18 cellular contexts compared by ENCODE assay signal in the genomic region with DNA sequence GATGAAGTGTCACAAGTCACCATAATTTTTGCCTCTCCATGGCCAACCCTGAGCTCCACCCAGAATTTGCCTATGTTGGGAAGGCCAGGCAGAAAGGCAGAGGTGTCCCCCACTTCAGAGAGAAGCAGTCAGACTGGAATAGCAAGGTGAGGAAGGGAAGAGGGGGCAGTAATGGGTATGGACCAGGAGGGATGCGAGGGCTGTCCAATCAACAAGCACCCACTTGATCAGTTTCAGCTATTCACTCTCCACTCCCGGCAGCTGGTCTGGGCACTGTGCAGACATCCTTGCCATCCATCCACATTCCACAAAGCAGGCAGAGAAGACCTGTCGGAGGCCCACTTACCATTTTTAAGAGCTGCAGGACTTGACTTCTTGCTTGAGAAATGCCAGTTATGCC. TPM values are rescaled to one million over a fixed set of nuclear protein-coding genes. Genes with fewer than 3 reads are reported as not detected.
A peak's percentile ranks its signal among the peaks of the same experiment; 100 is the strongest.
DNase-seq lines count a peak whose midpoint lies in the region; ATAC-seq, FAIRE-seq and TF ChIP-seq lines count a peak whose summit lies in the region.
"Had no signal": no experiment of that assay in that cellular context is flagged by ENCODE, and none has a peak within 500 bp of the region (broad histone marks: within the 10 kb centered on the region; RNA-seq: fewer than 3 reads in every experiment).

No MANE protein-coding gene starts in this region.

- no peak overlapping the region for H3K23ac ChIP-seq in H1 (ENCODE audit: insufficient read length)

- DNase-seq in NCI-H748 (lab: John Stamatoyannopoulos, UW; ENCODE audit: unreplicated experiment), result peak; percentile 36
- no peak for DNase-seq in NCI-H748 treated with DMSO at 0.1 percent for 48 hours (lab: John Stamatoyannopoulos, UW)
- peak; percentile 79 for DNase-seq in NCI-H510A (lab: John Stamatoyannopoulos, UW)
- no peak for DNase-seq in H1 (ENCODE audit: low read depth in 1 of 2, low spot score in 2 of 2)
- DNase-seq in A673 (ENCODE audit: low spot score), result no peak
- no peak for DNase-seq in CD8-positive, alpha-beta T cell
- no peak for DNase-seq in NCI-H1436 treated with DMSO at 0.1 percent for 48 hours (lab: John Stamatoyannopoulos, UW)
- DNase-seq: BE2C; CD4-positive, alpha-beta memory T cell; COR-L47; DMS153; H7; IMR-90 had no signal

- H3K4me1 ChIP-seq in H1 (replicated peaks in 1 of 4; ENCODE audit: control insufficient read depth in 3 of 4, insufficient read depth in 4 of 4, low read length in 3 of 4) (peaks cover 0 to 9% (median 5%) of the 10 kb centered on the region in 4 experiments; a peak in 3 of 7 replicates), A673 (ENCODE audit: insufficient read depth, low read length, poor library complexity, severe bottlenecking) (no peaks in the 10 kb centered on the region)
- peaks cover 11% of the 10 kb centered on the region for H3K4me1 ChIP-seq in CD8-positive, alpha-beta T cell (ENCODE audit: insufficient read depth, low read length)
- H3K4me1 ChIP-seq: BE2C had no signal

- H3K79me2 ChIP-seq in H1 (ENCODE audit: control insufficient read depth in 1 of 2, insufficient read depth in 2 of 2, low read length in 2 of 2), result no peaks in the 10 kb centered on the region

- H3K4ac ChIP-seq in H1 (replicated peaks; ENCODE audit: insufficient read length, low read depth, low read length), result no peak overlapping the region

- H3K56ac ChIP-seq in H1 (replicated peaks; ENCODE audit: insufficient read length, low read depth, low read length), result no peak overlapping the region

- no peaks in the 10 kb centered on the region for H3K36me3 Mint-ChIP-seq in CD8-positive, alpha-beta T cell
- H3K36me3 Mint-ChIP-seq: CD4-positive, alpha-beta memory T cell had no signal

- no peak overlapping the region for H3K27ac Mint-ChIP-seq in CD8-positive, alpha-beta T cell

- H2AK5ac ChIP-seq in H1 (ENCODE audit: low read depth, low read length), result no peak overlapping the region

- no peak overlapping the region for H2BK15ac ChIP-seq in H1 (ENCODE audit: low read length)

- no peak for TF ChIP-seq POLR2A in H1 (IDR thresholded peaks at IDR 0.05; ENCODE audit: control extremely low read depth in 1 of 2, low read depth in 2 of 2, low read length in 2 of 2)

- CTCF ChIA-PET in H1 (lab: Charles Lee; ENCODE audit: partially characterized antibody), result interaction anchor here (0.6 to 1.5 kb wide), 6 partner anchors 26 to 436 kb away, joined by 3 to 4 read pairs (median 3); a partner anchor contains a TSS
- CTCF ChIA-PET in A673 (lab: Charles Lee), result no interaction called here
- CTCF ChIA-PET in CD8-positive, alpha-beta T cell (lab: Charles Lee), result interaction anchor here (0.5 kb wide), 1 partner anchor 713 kb away, joined by 3 read pairs; no protein-coding TSS in a partner anchor

- no peak overlapping the region for H4K5ac ChIP-seq in H1 (ENCODE audit: insufficient read length, low read depth, low read length)

- H3K9me3 ChIP-seq in H1 (ENCODE audit: insufficient read depth in 2 of 2, low read depth in 1 of 2, low read length in 1 of 2) (no peaks in the 10 kb centered on the region), A673 (ENCODE audit: low read depth, low read length, poor library complexity, severe bottlenecking) (no peaks in the 10 kb centered on the region)
- no peaks in the 10 kb centered on the region for H3K9me3 ChIP-seq in CD8-positive, alpha-beta T cell (ENCODE audit: low read length)
- H3K9me3 ChIP-seq: BE2C had no signal

- POLR2A ChIA-PET in H1 (lab: Charles Lee; ENCODE audit: partially characterized antibody), result interaction anchor here (0.6 to 1.3 kb wide), 3 partner anchors 14 to 203 kb away, joined by 3 to 4 read pairs (median 3); a partner anchor contains a TSS
- POLR2A ChIA-PET in A673 (lab: Charles Lee; ENCODE audit: low non-redundant PET), result no interaction called here
- POLR2A ChIA-PET in CD8-positive, alpha-beta T cell (lab: Charles Lee), result interaction anchor here (0.6 kb wide), 1 partner anchor 1035 kb away, joined by 3 read pairs; no protein-coding TSS in a partner anchor

- H3K18ac ChIP-seq in H1 (ENCODE audit: extremely low read depth, low read length), result no peak overlapping the region

- intact Hi-C loops in A673 (cut with micrococcal nuclease; ENCODE audit: unreplicated experiment), result no loop called here
- intact Hi-C loops in CD8-positive, alpha-beta T cell (cut with DNase I, micrococcal nuclease), result no loop called here

- peaks cover 12% of the 10 kb centered on the region for H3K4me1 Mint-ChIP-seq in CD8-positive, alpha-beta T cell (ENCODE audit: low read depth)

- H3K9ac ChIP-seq in H1 (replicated peaks in 1 of 4; ENCODE audit: extremely low read depth in 1 of 4, low read depth in 3 of 4, low read length in 3 of 4), result no peak overlapping the region

- no peak overlapping the region for H4K91ac ChIP-seq in H1 (replicated peaks; ENCODE audit: insufficient read length, low read length)

- H3K79me1 ChIP-seq in H1 (ENCODE audit: low read depth, low read length), result no peaks in the 10 kb centered on the region

- H3K9me3 Mint-ChIP-seq in CD8-positive, alpha-beta T cell, result no peaks in the 10 kb centered on the region
- H3K9me3 Mint-ChIP-seq: CD4-positive, alpha-beta memory T cell had no signal

- 88% methylated on average over 3 of the region's 3 CpGs; no CpG with 5 or more reads in 1 of the 2 experiments for WGBS in H1 (ENCODE audit: extremely low coverage in 1 of 2, insufficient coverage in 1 of 2, insufficient read length in 1 of 2, insufficient replicate concordance in 2 of 2, low coverage in 1 of 2, low lambda C conversion rate in 2 of 2, missing lambda C conversion rate in 1 of 2), 2 experiments

- H3K27ac ChIP-seq in H1 (ENCODE audit: low read depth, low read length) (no peak overlapping the region), A673 (ENCODE audit: low read depth, low read length, poor library complexity, severe bottlenecking) (no peak overlapping the region)
- no peak overlapping the region for H3K27ac ChIP-seq in CD8-positive, alpha-beta T cell (ENCODE audit: low read depth, low read length)
- H3K27ac ChIP-seq: C4-2B had no signal

- no peak for TF ChIP-seq EP300 in H1 (IDR thresholded peaks at IDR 0.05; ENCODE audit: borderline replicate concordance in 1 of 2, low read depth in 2 of 2, low read length in 2 of 2)

- no peak overlapping the region for H3K14ac ChIP-seq in H1 (ENCODE audit: insufficient read length)

- H3K36me3 ChIP-seq in H1 (ENCODE audit: control insufficient read depth in 2 of 4, insufficient read depth in 4 of 4, low read length in 3 of 4) (no peaks in the 10 kb centered on the region), A673 (ENCODE audit: insufficient read depth, low read length, poor library complexity, severe bottlenecking) (no peaks in the 10 kb centered on the region)
- no peaks in the 10 kb centered on the region for H3K36me3 ChIP-seq in CD8-positive, alpha-beta T cell (ENCODE audit: insufficient read depth, low read length)
- H3K36me3 ChIP-seq: BE2C had no signal

- no peak for FAIRE-seq in H1 (lab: Jason Lieb, UNC)
- FAIRE-seq: A204.1, D721Med, GM12878, GM18507 had no signal

- H2BK12ac ChIP-seq in H1 (ENCODE audit: low read depth, low read length), result peak overlapping the region; percentile 62; the same call in 1 of the 2 replicates

- H2BK120ac ChIP-seq in H1 (replicated peaks; ENCODE audit: low read depth, low read length), result no peak overlapping the region

- H4K8ac ChIP-seq in H1 (ENCODE audit: extremely low read depth, insufficient read depth, low read length), result no peak overlapping the region

- H3K4me3 ChIP-seq in H1 (ENCODE audit: extremely low read depth in 1 of 4, insufficient read depth in 2 of 4, low read depth in 3 of 4, low read length in 4 of 4) (no peak overlapping the region), A673 (ENCODE audit: low read depth, low read length, poor library complexity, severe bottlenecking) (no peak overlapping the region)
- no peak overlapping the region for H3K4me3 ChIP-seq in CD8-positive, alpha-beta T cell (ENCODE audit: low read depth, low read length)
- H3K4me3 ChIP-seq: GM12878 had no signal

- no TSS peak for BruUV-seq in A673 (replicated peaks; lab: Mats Ljungman, UMichigan)

- TF ChIP-seq RAD21 in H1 (IDR thresholded peaks at IDR 0.05 in 1 of 2, conservative IDR thresholded peaks at IDR 0.05 in 1 of 2; ENCODE audit: low read depth in 2 of 2, low read length in 2 of 2), result no peak

- no peaks in the 10 kb centered on the region for H4K20me1 ChIP-seq in H1 (replicated peaks in 1 of 2; ENCODE audit: control insufficient read depth in 1 of 2, insufficient read depth in 2 of 2, low read length in 2 of 2)

- H3K4me2 ChIP-seq in H1 (ENCODE audit: insufficient read depth in 1 of 2, low read depth in 2 of 2, low read length in 2 of 2), result no peak overlapping the region

- H2AFZ ChIP-seq in H1 (ENCODE audit: low read length), result no peak overlapping the region

- H3K4me3 Mint-ChIP-seq in CD8-positive, alpha-beta T cell, result no peak overlapping the region
- H3K4me3 Mint-ChIP-seq: CD4-positive, alpha-beta memory T cell had no signal

- H3K27me3 ChIP-seq in H1 (replicated peaks in 1 of 4; ENCODE audit: control insufficient read depth in 3 of 4, extremely low read depth in 1 of 4, insufficient read depth in 3 of 4, low read length in 3 of 4), result no peaks in the 10 kb centered on the region
- H3K27me3 ChIP-seq in A673 (replicated peaks; ENCODE audit: insufficient read depth, low read depth, low read length, poor library complexity), result no peaks in the 10 kb centered on the region
- no peaks in the 10 kb centered on the region for H3K27me3 ChIP-seq in CD8-positive, alpha-beta T cell (ENCODE audit: insufficient read depth, low read length)
- H3K27me3 ChIP-seq: BE2C had no signal

- peaks cover 5% of the 10 kb centered on the region for H3K27me3 Mint-ChIP-seq in CD8-positive, alpha-beta T cell (ENCODE audit: low read depth)

- no peak overlapping the region for H2BK20ac ChIP-seq in H1 (ENCODE audit: low read length)

- TF ChIP-seq CTCF in H1 (IDR thresholded peaks at IDR 0.05; ENCODE audit: control extremely low read depth in 1 of 3, insufficient read depth in 1 of 3, low read depth in 1 of 3, low read length in 3 of 3) (no peak), A673 (conservative IDR thresholded peaks at IDR 0.05; ENCODE audit: low read depth, low read length) (no peak)
- TF ChIP-seq CTCF in CD8-positive, alpha-beta T cell (IDR thresholded peaks at IDR 0.05), result no peak

- no peak for ATAC-seq in CD8-positive, alpha-beta T cell
- ATAC-seq: GM12878 had no signal

- no peaks in the 10 kb centered on the region for H3K23me2 ChIP-seq in H1 (ENCODE audit: low read depth, low read length)

- no peak overlapping the region for H2BK5ac ChIP-seq in H1 (ENCODE audit: low read depth, low read length)

RNA-seq across cellular contexts. Expression of a gene that starts 43.5 kb away (rescaled TPM):
- total RNA-seq in H1 (2021; fragmentation: NEBNext Ultra II Directional; extraction: Animal tissue kit (Norgen Biotek cat#: 25700)), result 325 and 356 TPM in 2 replicates
- 535 and 579 TPM in 2 replicates for polyA plus RNA-seq in H1 (2011; rRNA removed)
- 483 TPM for polyA plus RNA-seq in H1 (2011; cell fraction: cytosol; rRNA removed)
- 934 TPM for polyA plus RNA-seq in H1 (2011; cell fraction: nucleus; rRNA removed)
- 373 to 437 TPM (median 415 TPM) in 4 replicates for polyA plus RNA-seq in H1 (2012, experiment 1 of 2)
- polyA plus RNA-seq in H1 (2012, experiment 2 of 2), result 27.8 TPM
- polyA plus RNA-seq in H1 (2013, experiment 1 of 2), result 345 TPM
- 328 TPM for polyA plus RNA-seq in H1 (2013, experiment 2 of 2)
- 2,973 and 3,699 TPM in 2 replicates for polyA minus RNA-seq in H1 (2011; rRNA and poly(A)+ RNA removed)
- 574 TPM for polyA minus RNA-seq in H1 (2011; cell fraction: cytosol; rRNA and poly(A)+ RNA removed)
- 651 TPM for polyA minus RNA-seq in H1 (2011; cell fraction: nucleus; rRNA and poly(A)+ RNA removed)
- total RNA-seq in A673 (2021), result 134 and 154 TPM in 2 replicates
- total RNA-seq in CD8-positive, alpha-beta T cell, result 100 to 1,000 TPM; 206 to 225 TPM

Comparison
In these comparisons a context has a peak if more than half of its experiments do, and no peak if none do; other contexts are left out.
1. DNase-seq: peak in NCI-H748 (single experiment) and NCI-H510A (single experiment); none in NCI-H748 treated with DMSO at 0.1 percent for 48 hours (single experiment), H1 (0 of 2), A673 (single experiment), CD8-positive, alpha-beta T cell (0 of 7) and NCI-H1436 treated with DMSO at 0.1 percent for 48 hours (single experiment).